8 cellular contexts compared by ENCODE assay signal in the genomic region with DNA sequence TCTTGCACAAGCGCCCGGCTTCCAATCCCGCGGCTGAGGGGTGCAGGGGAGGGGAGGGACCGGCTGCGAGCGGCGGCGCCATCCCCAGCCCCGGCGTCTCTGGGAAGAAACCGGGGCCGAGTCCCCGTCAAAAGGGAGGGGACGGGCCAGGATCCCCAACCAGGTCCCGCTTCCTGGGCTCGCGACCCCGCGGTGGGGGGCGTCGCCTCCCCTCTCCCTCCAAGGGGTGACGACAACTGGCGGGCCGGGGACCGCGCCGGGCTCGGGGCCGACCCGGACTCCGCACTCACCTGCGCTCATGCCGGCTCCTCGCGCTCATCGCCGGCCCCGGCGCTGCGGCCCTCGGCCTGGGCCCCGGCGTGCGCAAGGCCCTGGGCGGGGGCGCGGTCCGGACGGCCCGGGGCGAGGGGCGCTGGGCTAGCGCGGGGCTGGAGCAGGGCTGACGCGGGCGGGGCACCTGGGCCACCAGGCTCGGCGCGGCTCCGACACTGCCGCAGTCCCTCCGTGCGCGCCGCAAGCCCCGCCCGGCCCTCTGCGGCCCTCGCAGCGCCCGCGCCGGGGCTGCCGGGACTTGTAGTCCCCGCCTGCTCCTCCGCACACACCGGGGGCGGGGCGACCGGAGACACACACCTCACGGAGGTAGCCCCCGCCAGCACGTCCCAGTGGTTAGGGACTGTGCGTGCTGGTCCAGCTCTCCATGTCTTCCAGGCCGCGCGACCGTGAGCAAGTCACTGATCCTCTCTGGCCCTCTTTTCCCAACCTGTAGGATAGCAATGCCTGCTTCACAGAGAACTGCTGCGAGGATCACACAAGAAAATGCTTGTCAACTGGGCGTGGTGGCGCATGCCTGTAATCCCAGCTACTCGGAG. TPM values are rescaled to one million over a fixed set of nuclear protein-coding genes. Genes with fewer than 3 reads are reported as not detected.
DNase-seq lines count a peak whose midpoint lies in the region; ATAC-seq and TF ChIP-seq lines count a peak whose summit lies in the region.

A gene with protein sequence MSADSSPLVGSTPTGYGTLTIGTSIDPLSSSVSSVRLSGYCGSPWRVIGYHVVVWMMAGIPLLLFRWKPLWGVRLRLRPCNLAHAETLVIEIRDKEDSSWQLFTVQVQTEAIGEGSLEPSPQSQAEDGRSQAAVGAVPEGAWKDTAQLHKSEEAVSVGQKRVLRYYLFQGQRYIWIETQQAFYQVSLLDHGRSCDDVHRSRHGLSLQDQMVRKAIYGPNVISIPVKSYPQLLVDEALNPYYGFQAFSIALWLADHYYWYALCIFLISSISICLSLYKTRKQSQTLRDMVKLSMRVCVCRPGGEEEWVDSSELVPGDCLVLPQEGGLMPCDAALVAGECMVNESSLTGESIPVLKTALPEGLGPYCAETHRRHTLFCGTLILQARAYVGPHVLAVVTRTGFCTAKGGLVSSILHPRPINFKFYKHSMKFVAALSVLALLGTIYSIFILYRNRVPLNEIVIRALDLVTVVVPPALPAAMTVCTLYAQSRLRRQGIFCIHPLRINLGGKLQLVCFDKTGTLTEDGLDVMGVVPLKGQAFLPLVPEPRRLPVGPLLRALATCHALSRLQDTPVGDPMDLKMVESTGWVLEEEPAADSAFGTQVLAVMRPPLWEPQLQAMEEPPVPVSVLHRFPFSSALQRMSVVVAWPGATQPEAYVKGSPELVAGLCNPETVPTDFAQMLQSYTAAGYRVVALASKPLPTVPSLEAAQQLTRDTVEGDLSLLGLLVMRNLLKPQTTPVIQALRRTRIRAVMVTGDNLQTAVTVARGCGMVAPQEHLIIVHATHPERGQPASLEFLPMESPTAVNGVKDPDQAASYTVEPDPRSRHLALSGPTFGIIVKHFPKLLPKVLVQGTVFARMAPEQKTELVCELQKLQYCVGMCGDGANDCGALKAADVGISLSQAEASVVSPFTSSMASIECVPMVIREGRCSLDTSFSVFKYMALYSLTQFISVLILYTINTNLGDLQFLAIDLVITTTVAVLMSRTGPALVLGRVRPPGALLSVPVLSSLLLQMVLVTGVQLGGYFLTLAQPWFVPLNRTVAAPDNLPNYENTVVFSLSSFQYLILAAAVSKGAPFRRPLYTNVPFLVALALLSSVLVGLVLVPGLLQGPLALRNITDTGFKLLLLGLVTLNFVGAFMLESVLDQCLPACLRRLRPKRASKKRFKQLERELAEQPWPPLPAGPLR (minus strand): TSS at position 490 of the 869 bp plus-strand sequence. CDS start 190 bp downstream, at position 300.

- POLR2A ChIA-PET in activated CD8-positive, alpha-beta T cell treated with anti-CD3 and anti-CD28 coated beads, Interleukin-2, amount 10 ng/mL, durations not matched to agents 7 days and 5 days (lab: Charles Lee), result no interaction called here

- H3K9me3 Mint-ChIP-seq in activated CD8-positive, alpha-beta T cell treated with anti-CD3 and anti-CD28 coated beads, Interleukin-2, amount 10 ng/mL, durations not matched to agents 7 days and 5 days (ENCODE audit: insufficient read depth), result no peaks in the 10 kb centered on the region

- H3K36me3 Mint-ChIP-seq in activated CD8-positive, alpha-beta T cell treated with anti-CD3 and anti-CD28 coated beads, Interleukin-2, amount 10 ng/mL, durations not matched to agents 7 days and 5 days (ENCODE audit: low read depth), result no peaks in the 10 kb centered on the region

- peaks cover 44% of the 10 kb centered on the region for H3K4me1 Mint-ChIP-seq in activated CD8-positive, alpha-beta T cell treated with anti-CD3 and anti-CD28 coated beads, Interleukin-2, amount 10 ng/mL, durations not matched to agents 7 days and 5 days (ENCODE audit: low read depth)

- no peaks in the 10 kb centered on the region for H3K9me3 ChIP-seq in ectodermal cell (ENCODE audit: control insufficient read depth, low read length)
- H3K9me3 ChIP-seq in lower lobe of right lung, result no peaks in the 10 kb centered on the region

- H3K4me1 ChIP-seq in ectodermal cell (ENCODE audit: control insufficient read depth, insufficient read depth, low read length) (peaks cover 21% of the 10 kb centered on the region), lower lobe of right lung (peaks cover 37% of the 10 kb centered on the region)

- H3K4me3 ChIP-seq in ectodermal cell (ENCODE audit: insufficient read depth, low read depth, low read length) (peak within 1 kb of the TSS; percentile 81), lower lobe of right lung (peak within 1 kb of the TSS; percentile 97)

- H3K27ac Mint-ChIP-seq in activated CD8-positive, alpha-beta T cell treated with anti-CD3 and anti-CD28 coated beads, Interleukin-2, amount 10 ng/mL, durations not matched to agents 7 days and 5 days, result peak within 1 kb of the TSS; percentile 63

- H3K4me3 Mint-ChIP-seq in activated CD8-positive, alpha-beta T cell treated with anti-CD3 and anti-CD28 coated beads, Interleukin-2, amount 10 ng/mL, durations not matched to agents 7 days and 5 days, result peak within 1 kb of the TSS; percentile 85

- no peak for TF ChIP-seq CTCF in lower lobe of right lung (IDR thresholded peaks at IDR 0.05)

- H3K36me3 ChIP-seq in ectodermal cell (ENCODE audit: control insufficient read depth, insufficient read depth, low read length) (no peaks in the 10 kb centered on the region), lower lobe of right lung (no peaks in the 10 kb centered on the region)

- H3K27me3 Mint-ChIP-seq in activated CD8-positive, alpha-beta T cell treated with anti-CD3 and anti-CD28 coated beads, Interleukin-2, amount 10 ng/mL, durations not matched to agents 7 days and 5 days (ENCODE audit: low read depth), result peaks cover 4% of the 10 kb centered on the region

- H3K27ac ChIP-seq in ectodermal cell (ENCODE audit: insufficient read depth, low read depth, low read length, poor library complexity, severe bottlenecking), result no peak within 1 kb of the TSS
- peak within 1 kb of the TSS; percentile 68 for H3K27ac ChIP-seq in lower lobe of right lung

- H3K27me3 ChIP-seq in ectodermal cell (ENCODE audit: control insufficient read depth, insufficient read depth, low read length, poor library complexity, severe bottlenecking), result peaks cover 9% of the 10 kb centered on the region
- no peaks in the 10 kb centered on the region for H3K27me3 ChIP-seq in lower lobe of right lung (ENCODE audit: low read depth)

- intact Hi-C loops in lower lobe of right lung (cut with DNase I), result no loop called here

- WGBS in ectodermal cell, 2 experiments, result 2 to 3% methylated on average over 94 of the region's 94 CpGs

- TF ChIP-seq POLR2A in GM19193 (IDR thresholded peaks at IDR 0.05; ENCODE audit: extremely low read depth, insufficient read depth, insufficient read length), result peak; percentile 56

- CTCF ChIA-PET in activated CD8-positive, alpha-beta T cell treated with anti-CD3 and anti-CD28 coated beads, Interleukin-2, amount 10 ng/mL, durations not matched to agents 7 days and 5 days (lab: Charles Lee), result interaction anchor here (1.3 kb wide), 1 partner anchor 11 kb away, joined by 3 read pairs; no protein-coding TSS in a partner anchor

- peak; percentile 92 for ATAC-seq in HG03439 (IDR thresholded peaks at IDR 0.05; ENCODE audit: unreplicated experiment)
- peak; percentile 98 for ATAC-seq in activated CD8-positive, alpha-beta T cell treated with anti-CD3 and anti-CD28 coated beads, Interleukin-2, amount 10 ng/mL, durations not matched to agents 7 days and 5 days
- ATAC-seq in lower lobe of right lung, result peak; percentile 95 to 98

- DNase-seq in Ammon's horn (ENCODE audit: low spot score) (peak; percentile 92), NCI-H748 (lab: John Stamatoyannopoulos, UW; ENCODE audit: unreplicated experiment) (peak; percentile 88), lower lobe of right lung (peak; percentile 91)
- DNase-seq in activated CD8-positive, alpha-beta T cell treated with anti-CD3 and anti-CD28 coated beads, Interleukin-2, amount 10 ng/mL, durations not matched to agents 7 days and 5 days, result peak; percentile 89
- peak; percentile 65 to 82 (median 65) for DNase-seq in stimulated activated CD4-positive, alpha-beta T cell treated with anti-CD3 and anti-CD28 coated beads, TNF-alpha, amount 100 ng/mL, for 24 hours (ENCODE audit: low read depth in 3 of 3)

RNA-seq across cellular contexts. Expression of the gene that starts here (rescaled TPM):
- 10 to 100 TPM; 42.7 to 51.4 TPM for total RNA-seq in activated CD8-positive, alpha-beta T cell treated with anti-CD3 and anti-CD28 coated beads, Interleukin-2, amount 10 ng/mL, durations not matched to agents 7 days and 5 days
- 44.2 TPM for polyA plus RNA-seq in ectodermal cell (2013, experiment 1 of 4)
- 50.7 TPM for polyA plus RNA-seq in ectodermal cell (2013, experiment 2 of 4)
- polyA plus RNA-seq in ectodermal cell (2013, experiment 3 of 4), result 39.1 TPM
- 40.5 TPM for polyA plus RNA-seq in ectodermal cell (2013, experiment 4 of 4)
- 39.9 TPM for total RNA-seq in lower lobe of right lung
